1 cellular context compared by ENCODE assay signal in the genomic region with DNA sequence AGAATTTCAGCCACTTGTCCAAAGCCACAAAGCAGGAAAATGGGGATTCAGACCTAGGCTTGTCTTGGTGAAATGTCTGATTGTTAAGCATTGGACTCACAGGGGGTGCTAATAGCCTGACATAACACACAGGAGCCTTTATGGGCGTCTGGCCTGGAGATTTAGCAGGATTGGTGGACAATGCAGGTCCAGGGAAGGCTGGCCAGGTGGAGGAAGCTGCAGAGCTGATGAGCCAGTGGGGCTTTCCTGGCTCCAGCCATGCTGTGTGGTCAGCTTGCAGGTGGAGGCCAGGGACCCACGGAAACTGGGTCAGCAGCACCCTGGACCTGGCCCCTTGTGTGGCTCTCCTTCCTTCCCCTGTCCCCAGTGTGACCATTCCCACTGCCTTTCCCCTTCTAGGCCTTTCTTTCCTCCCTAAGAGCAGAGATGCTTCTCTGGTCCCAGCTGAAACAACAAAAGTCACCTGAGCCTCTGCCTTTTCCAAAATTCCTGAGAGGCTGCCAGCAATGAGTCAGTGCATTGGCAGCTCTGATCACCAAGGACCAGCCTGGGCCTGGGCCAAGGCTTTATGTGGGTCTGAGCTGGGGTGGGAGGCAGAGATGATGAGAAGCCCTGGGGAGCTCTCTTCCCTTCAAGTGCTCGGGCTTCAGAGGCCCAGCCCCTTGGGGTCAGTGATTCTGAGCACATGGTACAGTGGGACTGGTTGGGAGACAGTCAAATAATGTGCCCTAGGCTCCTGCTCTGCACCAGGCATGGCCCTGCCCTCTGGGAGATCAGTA.
TF ChIP-seq lines count a peak whose summit lies in the region.

No MANE protein-coding gene starts in this region.

TF ChIP-seq in SK-N-SH, 30 proteins besides CTCF, POLR2A, EP300 and RAD21 (continued from another document):
- TF ChIP-seq TEAD4 (IDR thresholded peaks at IDR 0.05; ENCODE audit: borderline replicate concordance, insufficient read depth) (peak; percentile 89), FOXJ3 (CRISPR knock-in tag; IDR thresholded peaks at IDR 0.05) (no peak), RFX5 (IDR thresholded peaks at IDR 0.05; ENCODE audit: low read length) (no peak), EZH2phosphoT487 (IDR thresholded peaks at IDR 0.05; ENCODE audit: borderline replicate concordance, low read depth) (no peak), SMC3 (IDR thresholded peaks at IDR 0.05; ENCODE audit: low read depth, low read length) (no peak), NFIC (IDR thresholded peaks at IDR 0.05; ENCODE audit: borderline replicate concordance) (peak; percentile 98), ZBTB33 (IDR thresholded peaks at IDR 0.05; ENCODE audit: borderline replicate concordance, low read depth) (no peak), YY1 (IDR thresholded peaks at IDR 0.05; ENCODE audit: low read depth) (peak; percentile 12; the same call in 1 of the 2 replicates), CHD2 (IDR thresholded peaks at IDR 0.05; ENCODE audit: low read length, partially characterized antibody) (no peak), IRF3 (IDR thresholded peaks at IDR 0.05; ENCODE audit: low read depth, low read length) (no peak), MEF2A (IDR thresholded peaks at IDR 0.05; ENCODE audit: borderline replicate concordance, low read depth) (no peak), POLR2AphosphoS5 (IDR thresholded peaks at IDR 0.05; ENCODE audit: low read depth, low read length) (peak; percentile 75; the same call in 1 of the 2 replicates), RCOR1 (IDR thresholded peaks at IDR 0.05; ENCODE audit: low read length) (no peak), MXI1 (IDR thresholded peaks at IDR 0.05; ENCODE audit: low read depth, low read length) (no peak), JUND (IDR thresholded peaks at IDR 0.05) (peak; percentile 93), MAX (IDR thresholded peaks at IDR 0.05; ENCODE audit: low read depth) (peak; percentile 82), NRF1 (IDR thresholded peaks at IDR 0.05; ENCODE audit: low read depth, low read length) (no peak), TCF12 (IDR thresholded peaks at IDR 0.05) (peak; percentile 96)
